Comparison of ENCODE assay signal across 1 cellular context in the genomic region with DNA sequence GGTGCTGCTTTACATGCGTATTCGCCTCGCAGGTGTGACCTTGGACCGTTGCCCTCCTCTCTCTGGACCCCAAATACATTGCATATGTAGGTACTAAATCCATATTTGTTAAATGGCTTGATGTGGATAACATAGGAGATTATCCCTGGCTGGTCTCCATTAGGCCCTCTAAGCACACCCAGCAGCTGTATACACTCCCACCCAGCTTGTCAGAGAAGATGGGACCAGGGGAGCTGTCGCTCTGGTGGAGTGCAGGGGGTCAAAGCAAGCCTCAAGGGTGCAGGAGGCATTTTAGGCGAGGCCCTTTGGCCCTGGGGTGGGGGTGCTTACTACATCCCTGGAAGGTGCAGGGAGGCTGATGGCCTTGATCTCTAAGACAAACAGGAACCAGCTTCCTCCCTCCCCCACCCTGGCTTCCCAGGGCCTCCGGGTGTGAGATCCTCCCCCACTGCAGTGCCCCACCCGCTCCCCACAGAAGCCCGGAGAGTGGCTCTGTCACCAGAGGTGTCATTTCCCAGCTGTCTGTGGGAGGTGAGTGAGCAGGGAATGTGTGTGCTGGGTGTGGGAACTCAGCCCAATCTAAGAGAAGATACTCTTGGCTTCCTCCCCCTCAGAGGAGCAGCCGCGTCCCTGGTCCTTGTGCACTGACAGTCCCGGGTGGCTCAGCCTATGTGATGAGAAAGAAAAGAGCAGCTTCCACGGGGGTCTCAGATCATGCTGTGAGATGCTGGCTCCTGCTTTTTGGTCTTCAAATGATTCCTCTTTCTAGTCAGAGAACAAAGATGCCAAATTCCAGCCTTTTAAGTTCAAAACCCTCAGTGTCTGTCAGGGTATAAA.
TF ChIP-seq lines count a peak whose summit lies in the region.

No MANE protein-coding gene starts in this region.

TF ChIP-seq in HepG2, 621 proteins besides CTCF, POLR2A, EP300 and RAD21 (continued from another document and continues in another):
- TF ChIP-seq, protein P1, sequence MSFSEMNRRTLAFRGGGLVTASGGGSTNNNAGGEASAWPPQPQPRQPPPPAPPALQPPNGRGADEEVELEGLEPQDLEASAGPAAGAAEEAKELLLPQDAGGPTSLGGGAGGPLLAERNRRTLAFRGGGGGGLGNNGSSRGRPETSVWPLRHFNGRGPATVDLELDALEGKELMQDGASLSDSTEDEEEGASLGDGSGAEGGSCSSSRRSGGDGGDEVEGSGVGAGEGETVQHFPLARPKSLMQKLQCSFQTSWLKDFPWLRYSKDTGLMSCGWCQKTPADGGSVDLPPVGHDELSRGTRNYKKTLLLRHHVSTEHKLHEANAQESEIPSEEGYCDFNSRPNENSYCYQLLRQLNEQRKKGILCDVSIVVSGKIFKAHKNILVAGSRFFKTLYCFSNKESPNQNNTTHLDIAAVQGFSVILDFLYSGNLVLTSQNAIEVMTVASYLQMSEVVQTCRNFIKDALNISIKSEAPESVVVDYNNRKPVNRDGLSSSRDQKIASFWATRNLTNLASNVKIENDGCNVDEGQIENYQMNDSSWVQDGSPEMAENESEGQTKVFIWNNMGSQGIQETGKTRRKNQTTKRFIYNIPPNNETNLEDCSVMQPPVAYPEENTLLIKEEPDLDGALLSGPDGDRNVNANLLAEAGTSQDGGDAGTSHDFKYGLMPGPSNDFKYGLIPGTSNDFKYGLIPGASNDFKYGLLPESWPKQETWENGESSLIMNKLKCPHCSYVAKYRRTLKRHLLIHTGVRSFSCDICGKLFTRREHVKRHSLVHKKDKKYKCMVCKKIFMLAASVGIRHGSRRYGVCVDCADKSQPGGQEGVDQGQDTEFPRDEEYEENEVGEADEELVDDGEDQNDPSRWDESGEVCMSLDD (CRISPR knock-in tag; IDR thresholded peaks at IDR 0.05; ENCODE audit: borderline replicate concordance): no peak
- TF ChIP-seq HINFP (CRISPR knock-in tag; IDR thresholded peaks at IDR 0.05; ENCODE audit: low read depth) (no peak), ZNF883 (CRISPR knock-in tag; IDR thresholded peaks at IDR 0.05; ENCODE audit: not compliant biosample characterization) (no peak), ZNF44 (CRISPR knock-in tag; IDR thresholded peaks at IDR 0.05) (no peak), THYN1 (CRISPR knock-in tag; IDR thresholded peaks at IDR 0.05; ENCODE audit: borderline replicate concordance, low read depth) (no peak), HOXA7 (CRISPR knock-in tag; IDR thresholded peaks at IDR 0.05) (no peak), AHR (CRISPR knock-in tag; IDR thresholded peaks at IDR 0.05) (no peak), ARID5B (CRISPR knock-in tag; IDR thresholded peaks at IDR 0.05) (peak; percentile 54), TOPORS (CRISPR knock-in tag; IDR thresholded peaks at IDR 0.05) (no peak), ZNF232 (CRISPR knock-in tag; IDR thresholded peaks at IDR 0.05; ENCODE audit: borderline replicate concordance) (no peak), ZBTB39 (CRISPR knock-in tag; IDR thresholded peaks at IDR 0.05) (no peak), PHF20 (CRISPR knock-in tag; IDR thresholded peaks at IDR 0.05) (no peak), RAD51 (IDR thresholded peaks at IDR 0.05; ENCODE audit: borderline replicate concordance) (no peak), ZNF713 (CRISPR knock-in tag; IDR thresholded peaks at IDR 0.05) (no peak), ATAD3A (CRISPR knock-in tag; IDR thresholded peaks at IDR 0.05) (no peak), ZBTB7B (CRISPR knock-in tag; IDR thresholded peaks at IDR 0.05) (peak; percentile 71), FOXJ3 (CRISPR knock-in tag; IDR thresholded peaks at IDR 0.05; ENCODE audit: borderline replicate concordance) (no peak), ZNF749 (CRISPR knock-in tag; IDR thresholded peaks at IDR 0.05; ENCODE audit: borderline replicate concordance) (no peak), MTF1 (CRISPR knock-in tag; IDR thresholded peaks at IDR 0.05) (no peak), ZFP91 (CRISPR knock-in tag; IDR thresholded peaks at IDR 0.05; ENCODE audit: borderline replicate concordance) (no peak), PHF21A (CRISPR knock-in tag; IDR thresholded peaks at IDR 0.05) (peak; percentile 67), SOX5 (CRISPR knock-in tag; IDR thresholded peaks at IDR 0.05; ENCODE audit: borderline replicate concordance) (peak; percentile 17; the same call in 1 of the 2 replicates), ESRRA (CRISPR knock-in tag; IDR thresholded peaks at IDR 0.05; ENCODE audit: low read depth) (no peak), ZSCAN31 (CRISPR knock-in tag; IDR thresholded peaks at IDR 0.05; ENCODE audit: low read depth) (no peak), SATB2 (CRISPR knock-in tag; IDR thresholded peaks at IDR 0.05) (no peak), NR1H2 (CRISPR knock-in tag; IDR thresholded peaks at IDR 0.05; ENCODE audit: borderline replicate concordance, low read depth) (no peak), ZNF512 (CRISPR knock-in tag; IDR thresholded peaks at IDR 0.05) (no peak), RFXANK (CRISPR knock-in tag; IDR thresholded peaks at IDR 0.05) (no peak), NR2F2 (IDR thresholded peaks at IDR 0.05; ENCODE audit: borderline replicate concordance, low read depth) (0 out of 2 replicates have a peak, but pooled peaks have one; percentile 35)
- TF ChIP-seq, protein P2, sequence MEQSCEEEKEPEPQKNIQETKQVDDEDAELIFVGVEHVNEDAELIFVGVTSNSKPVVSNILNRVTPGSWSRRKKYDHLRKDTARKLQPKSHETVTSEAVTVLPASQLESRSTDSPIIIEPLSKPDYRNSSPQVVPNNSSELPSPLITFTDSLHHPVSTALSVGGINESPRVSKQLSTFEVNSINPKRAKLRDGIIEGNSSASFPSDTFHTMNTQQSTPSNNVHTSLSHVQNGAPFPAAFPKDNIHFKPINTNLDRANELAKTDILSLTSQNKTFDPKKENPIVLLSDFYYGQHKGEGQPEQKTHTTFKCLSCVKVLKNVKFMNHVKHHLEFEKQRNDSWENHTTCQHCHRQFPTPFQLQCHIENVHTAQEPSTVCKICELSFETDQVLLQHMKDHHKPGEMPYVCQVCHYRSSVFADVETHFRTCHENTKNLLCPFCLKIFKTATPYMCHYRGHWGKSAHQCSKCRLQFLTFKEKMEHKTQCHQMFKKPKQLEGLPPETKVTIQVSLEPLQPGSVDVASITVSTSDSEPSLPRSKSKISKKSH (CRISPR knock-in tag; IDR thresholded peaks at IDR 0.05; ENCODE audit: borderline replicate concordance): no peak
- TF ChIP-seq, protein P3, sequence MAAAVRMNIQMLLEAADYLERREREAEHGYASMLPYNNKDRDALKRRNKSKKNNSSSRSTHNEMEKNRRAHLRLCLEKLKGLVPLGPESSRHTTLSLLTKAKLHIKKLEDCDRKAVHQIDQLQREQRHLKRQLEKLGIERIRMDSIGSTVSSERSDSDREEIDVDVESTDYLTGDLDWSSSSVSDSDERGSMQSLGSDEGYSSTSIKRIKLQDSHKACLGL (CRISPR knock-in tag; IDR thresholded peaks at IDR 0.05): no peak
- TF ChIP-seq, protein P4, sequence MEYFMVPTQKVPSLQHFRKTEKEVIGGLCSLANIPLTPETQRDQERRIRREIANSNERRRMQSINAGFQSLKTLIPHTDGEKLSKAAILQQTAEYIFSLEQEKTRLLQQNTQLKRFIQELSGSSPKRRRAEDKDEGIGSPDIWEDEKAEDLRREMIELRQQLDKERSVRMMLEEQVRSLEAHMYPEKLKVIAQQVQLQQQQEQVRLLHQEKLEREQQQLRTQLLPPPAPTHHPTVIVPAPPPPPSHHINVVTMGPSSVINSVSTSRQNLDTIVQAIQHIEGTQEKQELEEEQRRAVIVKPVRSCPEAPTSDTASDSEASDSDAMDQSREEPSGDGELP (IDR thresholded peaks at IDR 0.05; ENCODE audit: borderline replicate concordance, low read depth): no peak
- TF ChIP-seq, protein P5, sequence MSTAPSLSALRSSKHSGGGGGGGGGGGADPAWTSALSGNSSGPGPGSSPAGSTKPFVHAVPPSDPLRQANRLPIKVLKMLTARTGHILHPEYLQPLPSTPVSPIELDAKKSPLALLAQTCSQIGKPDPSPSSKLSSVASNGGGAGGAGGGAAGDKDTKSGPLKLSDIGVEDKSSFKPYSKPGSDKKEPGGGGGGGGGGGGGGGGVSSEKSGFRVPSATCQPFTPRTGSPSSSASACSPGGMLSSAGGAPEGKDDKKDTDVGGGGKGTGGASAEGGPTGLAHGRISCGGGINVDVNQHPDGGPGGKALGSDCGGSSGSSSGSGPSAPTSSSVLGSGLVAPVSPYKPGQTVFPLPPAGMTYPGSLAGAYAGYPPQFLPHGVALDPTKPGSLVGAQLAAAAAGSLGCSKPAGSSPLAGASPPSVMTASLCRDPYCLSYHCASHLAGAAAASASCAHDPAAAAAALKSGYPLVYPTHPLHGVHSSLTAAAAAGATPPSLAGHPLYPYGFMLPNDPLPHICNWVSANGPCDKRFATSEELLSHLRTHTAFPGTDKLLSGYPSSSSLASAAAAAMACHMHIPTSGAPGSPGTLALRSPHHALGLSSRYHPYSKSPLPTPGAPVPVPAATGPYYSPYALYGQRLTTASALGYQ (CRISPR knock-in tag; IDR thresholded peaks at IDR 0.05): no peak
